10 cellular contexts compared by ENCODE assay signal in the genomic region with DNA sequence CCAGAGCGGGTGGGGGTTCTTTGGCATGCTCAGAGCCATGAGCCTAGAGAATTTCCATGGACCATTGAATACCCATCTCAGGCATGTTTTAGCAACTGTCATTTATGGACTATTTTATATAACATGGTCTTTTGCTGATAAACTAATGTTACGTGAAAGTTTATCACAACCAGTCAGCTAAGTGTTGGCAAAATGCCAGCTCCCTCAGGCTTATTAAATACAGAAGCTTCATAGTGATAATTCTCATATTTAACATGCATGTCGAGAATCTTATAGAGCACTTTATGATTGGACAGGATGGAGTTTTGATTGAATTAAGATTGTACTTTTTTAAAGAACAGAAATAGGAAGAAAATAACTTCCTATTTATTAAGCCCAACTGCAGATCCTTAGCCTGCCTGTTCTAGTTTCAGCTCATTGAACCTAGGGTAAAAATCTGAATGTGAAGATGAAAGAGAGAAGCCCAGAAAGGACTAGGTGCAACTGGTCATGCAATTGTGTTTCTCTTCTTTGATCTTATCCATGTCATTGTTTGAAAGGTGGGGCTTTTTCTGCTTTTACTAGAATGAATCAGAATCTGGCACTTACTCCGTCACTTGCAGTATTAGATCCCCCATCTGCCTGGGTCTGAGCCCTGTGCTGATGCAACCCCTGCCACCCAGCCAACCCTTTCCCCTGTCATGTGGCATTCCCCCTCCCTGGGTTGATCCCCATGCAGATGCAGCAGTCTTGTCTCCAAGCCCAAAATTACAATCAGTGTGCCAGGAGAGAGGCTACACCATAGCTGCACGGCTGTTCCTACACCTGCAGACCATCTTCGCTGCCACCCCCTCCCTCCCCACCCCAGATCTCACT.
A peak's percentile ranks its signal among the peaks of the same experiment; 100 is the strongest.
DNase-seq lines count a peak whose midpoint lies in the region; ATAC-seq and TF ChIP-seq lines count a peak whose summit lies in the region.
"Had no signal": no experiment of that assay in that cellular context is flagged by ENCODE, and none has a peak within 500 bp of the region (broad histone marks: within the 10 kb centered on the region; RNA-seq: fewer than 3 reads in every experiment).

No MANE protein-coding gene starts in this region.

- peak; percentile 79 for ATAC-seq in GM21737 (IDR thresholded peaks at IDR 0.05; ENCODE audit: unreplicated experiment)
- peak; percentile 85 for ATAC-seq in HG03575 (IDR thresholded peaks at IDR 0.05; ENCODE audit: extremely low read depth, insufficient number of reproducible peaks, low FRiP score, unreplicated experiment)

- H3K4me1 Mint-ChIP-seq in type B pancreatic cell (ENCODE audit: unreplicated experiment): peaks cover 8% of the 10 kb centered on the region
- H3K4me1 Mint-ChIP-seq: B cell had no signal

- TF ChIP-seq CTCF in type B pancreatic cell (conservative IDR thresholded peaks at IDR 0.05): no peak

- DNase-seq in activated CD4-positive, alpha-beta T cell treated with anti-CD3 and anti-CD28 coated beads, Interleukin-2, amount 50 U/mL, for 48 hours: peak; percentile 24 to 36
- no peak for DNase-seq in activated CD4-positive, alpha-beta T cell treated with anti-CD3 and anti-CD28 coated beads for 4 hours
- DNase-seq in mesenteric fat pad (ENCODE audit: low spot score): peak; percentile 75
- no peak for DNase-seq in type B pancreatic cell (ENCODE audit: extremely low spot score, unreplicated experiment)
- no peak for DNase-seq in cortex of kidney (lab: John Stamatoyannopoulos, UW)
- DNase-seq in OCI-M2 (lab: John Stamatoyannopoulos, UW; ENCODE audit: unreplicated experiment): no peak

- no peaks in the 10 kb centered on the region for H3K27me3 Mint-ChIP-seq in type B pancreatic cell

- no peaks in the 10 kb centered on the region for H3K9me3 Mint-ChIP-seq in type B pancreatic cell

- no peak overlapping the region for H3K27ac Mint-ChIP-seq in type B pancreatic cell
- H3K27ac Mint-ChIP-seq: activated naive CD8-positive, alpha-beta T cell; B cell had no signal

- H3K4me3 Mint-ChIP-seq in type B pancreatic cell: no peak overlapping the region
- H3K4me3 Mint-ChIP-seq: activated naive CD8-positive, alpha-beta T cell; B cell had no signal

- H3K36me3 Mint-ChIP-seq in type B pancreatic cell: peaks cover 11% of the 10 kb centered on the region
- H3K36me3 Mint-ChIP-seq: activated naive CD8-positive, alpha-beta T cell had no signal

Comparison
In these comparisons a context has a peak if more than half of its experiments do, and no peak if none do; other contexts are left out.
1. DNase-seq: peak in activated CD4-positive, alpha-beta T cell treated with anti-CD3 and anti-CD28 coated beads, Interleukin-2, amount 50 U/mL, for 48 hours (2 of 2) and mesenteric fat pad (single experiment); none in activated CD4-positive, alpha-beta T cell treated with anti-CD3 and anti-CD28 coated beads for 4 hours (0 of 2), type B pancreatic cell (single experiment), cortex of kidney (single experiment) and OCI-M2 (single experiment).